ENCODE assay signal across 12 cellular contexts in the genomic region with DNA sequence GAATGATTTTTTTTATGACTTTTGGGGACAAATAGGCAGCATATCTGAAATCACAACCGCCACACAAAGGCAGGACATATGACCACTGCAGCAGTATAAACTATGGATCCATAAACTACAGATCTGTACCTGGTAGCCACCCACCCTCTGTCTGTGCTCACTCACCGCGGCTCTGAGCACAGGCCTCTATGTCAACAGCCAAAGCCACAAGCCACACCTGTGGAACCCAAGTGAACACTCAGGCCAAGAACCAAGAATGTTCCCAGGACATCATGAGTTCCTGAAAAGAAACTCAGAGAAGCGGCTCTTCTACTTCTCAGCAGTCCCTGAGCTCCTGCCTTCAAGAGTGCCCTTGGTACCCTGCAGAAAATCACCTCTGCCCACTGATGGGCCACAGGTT. TPM values are rescaled to one million over a fixed set of nuclear protein-coding genes. Genes with fewer than 3 reads are reported as not detected.
DNase-seq lines count a peak whose midpoint lies in the region; ATAC-seq, FAIRE-seq and TF ChIP-seq lines count a peak whose summit lies in the region.
"Had no signal": no experiment of that assay in that cellular context is flagged by ENCODE, and none has a peak within 500 bp of the region (broad histone marks: within the 10 kb centered on the region; RNA-seq: fewer than 3 reads in every experiment).

No MANE protein-coding gene starts in this region.

- no peaks in the 10 kb centered on the region for H3K27me3 Mint-ChIP-seq in WTC11 (ENCODE audit: low read depth)

- CTCF ChIA-PET in OCI-LY7 (lab: Charles Lee; ENCODE audit: unreplicated experiment): interaction anchor here (0.8 kb wide), 1 partner anchor 9 kb away, joined by 3 read pairs; no protein-coding TSS in a partner anchor
- CTCF ChIA-PET in WTC11 (lab: Charles Lee): interaction anchor here (0.7 to 1.7 kb wide), 4 partner anchors 9 to 1419 kb away, joined by 3 to 5 read pairs (median 5); a partner anchor contains a TSS

- DNase-seq in GM12891 (ENCODE audit: insufficient read length, low spot score): no peak
- DNase-seq in OCI-LY7 (ENCODE audit: low spot score): no peak
- DNase-seq in stimulated activated CD8-positive, alpha-beta memory T cell treated with anti-CD3 and anti-CD28 coated beads, Interleukin-4, amount 100 ng/mL, for 48 hours: peak; percentile 43
- no peak for DNase-seq in WTC11 (ENCODE audit: low spot score)
- DNase-seq in SHP77 treated with DMSO at 0.1 percent for 48 hours (lab: John Stamatoyannopoulos, UW): no peak
- no peak for DNase-seq in iPS-NIHi7 (ENCODE audit: extremely low spot score)
- DNase-seq: cerebellar nuclear complex, KG1 had no signal

- H3K4me1 ChIP-seq in OCI-LY7 (ENCODE audit: insufficient read depth, low read length, poor library complexity, severe bottlenecking): peaks cover 39% of the 10 kb centered on the region

- peak; percentile 13 for FAIRE-seq in GM12891 (lab: Jason Lieb, UNC)
- FAIRE-seq: D721Med, TTC549 had no signal

- TF ChIP-seq POLR2A in GM12891 (IDR thresholded peaks at IDR 0.05; ENCODE audit: low read depth, low read length): no peak

- H3K9me3 Mint-ChIP-seq in WTC11: no peaks in the 10 kb centered on the region

- no peaks in the 10 kb centered on the region for H3K9me2 ChIP-seq in OCI-LY7 (ENCODE audit: insufficient read depth, low read length)

- POLR2A ChIA-PET in OCI-LY7 (lab: Charles Lee): interaction anchor here (0.6 to 1.9 kb wide), 5 partner anchors 8 to 870 kb away, joined by 3 to 6 read pairs (median 4); no protein-coding TSS in a partner anchor
- POLR2A ChIA-PET in WTC11 (lab: Charles Lee): no interaction called here

- no peak overlapping the region for H3K4me3 ChIP-seq in OCI-LY7 (ENCODE audit: low read depth, low read length, poor library complexity, severe bottlenecking)

- H3K4me2 ChIP-seq in OCI-LY7 (ENCODE audit: low read length): peak overlapping the region; percentile 68

- peak overlapping the region; percentile 14 for H3K27ac ChIP-seq in OCI-LY7 (ENCODE audit: low read depth, low read length, poor library complexity, severe bottlenecking)

- intact Hi-C loops in OCI-LY7 (cut with micrococcal nuclease; ENCODE audit: unreplicated experiment): no loop called here

- H3K9me3 ChIP-seq in OCI-LY7 (ENCODE audit: low read length): no peaks in the 10 kb centered on the region

- H3K79me2 ChIP-seq in OCI-LY7 (ENCODE audit: insufficient read depth, low read depth, low read length): peaks cover 21% of the 10 kb centered on the region; the same call in 1 of the 2 replicates

- H3K27ac Mint-ChIP-seq in WTC11: no peak overlapping the region

- peaks cover 5% of the 10 kb centered on the region for H3K4me1 Mint-ChIP-seq in WTC11

- peak; percentile 32 for ATAC-seq in esophagus mucosa
- no peak for ATAC-seq in WTC11
- ATAC-seq: Panc1 had no signal

- no peak overlapping the region for H3K4me3 Mint-ChIP-seq in WTC11

- no TSS peak for BruUV-seq in OCI-LY7 (replicated peaks; lab: Mats Ljungman, UMichigan)

- peaks cover 25% of the 10 kb centered on the region for H3K36me3 Mint-ChIP-seq in WTC11

- TF ChIP-seq CTCF in OCI-LY7 (conservative IDR thresholded peaks at IDR 0.05; ENCODE audit: low read length): no peak
- TF ChIP-seq CTCF in WTC11 (IDR thresholded peaks at IDR 0.05): no peak

- H4K20me1 ChIP-seq in OCI-LY7 (ENCODE audit: insufficient read depth, low read length): no peaks in the 10 kb centered on the region

- peaks cover 26% of the 10 kb centered on the region for H3K36me3 ChIP-seq in OCI-LY7 (ENCODE audit: insufficient read depth, low read length)

- no peak overlapping the region for H2AFZ ChIP-seq in OCI-LY7 (ENCODE audit: low read length)

TF ChIP-seq in GM12891, 5 proteins besides CTCF, POLR2A, EP300 and RAD21:
- no peak for TF ChIP-seq POU2F2 (IDR thresholded peaks at IDR 0.05; ENCODE audit: low read depth, low read length)
- no peak for TF ChIP-seq SPI1 (IDR thresholded peaks at IDR 0.05; ENCODE audit: low read depth, low read length)
- no peak for TF ChIP-seq PAX5 (IDR thresholded peaks at IDR 0.05; ENCODE audit: insufficient read depth, low read length, severe bottlenecking)
- no peak for TF ChIP-seq POLR2AphosphoS5 (IDR thresholded peaks at IDR 0.05; ENCODE audit: low read depth, low read length)
- TF ChIP-seq TAF1 (IDR thresholded peaks at IDR 0.05; ENCODE audit: low read depth, low read length): no peak
TF ChIP-seq in GM12891: peak in this region for 0.

TF ChIP-seq in WTC11, 78 proteins besides CTCF, POLR2A, EP300 and RAD21:
- TF ChIP-seq, protein P1, sequence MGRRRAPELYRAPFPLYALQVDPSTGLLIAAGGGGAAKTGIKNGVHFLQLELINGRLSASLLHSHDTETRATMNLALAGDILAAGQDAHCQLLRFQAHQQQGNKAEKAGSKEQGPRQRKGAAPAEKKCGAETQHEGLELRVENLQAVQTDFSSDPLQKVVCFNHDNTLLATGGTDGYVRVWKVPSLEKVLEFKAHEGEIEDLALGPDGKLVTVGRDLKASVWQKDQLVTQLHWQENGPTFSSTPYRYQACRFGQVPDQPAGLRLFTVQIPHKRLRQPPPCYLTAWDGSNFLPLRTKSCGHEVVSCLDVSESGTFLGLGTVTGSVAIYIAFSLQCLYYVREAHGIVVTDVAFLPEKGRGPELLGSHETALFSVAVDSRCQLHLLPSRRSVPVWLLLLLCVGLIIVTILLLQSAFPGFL (CRISPR knock-in tag; IDR thresholded peaks at IDR 0.05; ENCODE audit: borderline replicate concordance): no peak
- TF ChIP-seq ESRRA (CRISPR knock-in tag; IDR thresholded peaks at IDR 0.05; ENCODE audit: borderline replicate concordance): no peak

RNA-seq across cellular contexts. Expression of a gene that starts 22.4 kb away (rescaled TPM):
- 29.0 TPM for polyA plus RNA-seq in GM12891 (2012; ENCODE audit: low read depth, missing spikeins)
- 21.5 and 25.7 TPM in 2 replicates for total RNA-seq in OCI-LY7 (2014; rRNA removed; shearing (Covaris generic))
- total RNA-seq in OCI-LY7 (2022) (39.4 and 51.9 TPM in 2 replicates), esophagus mucosa (20.2 TPM), WTC11 (2021) (49.4 to 55.7 TPM (median 50.3 TPM) in 3 replicates)
